Comparison of ENCODE assay signal across 11 cellular contexts in the genomic region with DNA sequence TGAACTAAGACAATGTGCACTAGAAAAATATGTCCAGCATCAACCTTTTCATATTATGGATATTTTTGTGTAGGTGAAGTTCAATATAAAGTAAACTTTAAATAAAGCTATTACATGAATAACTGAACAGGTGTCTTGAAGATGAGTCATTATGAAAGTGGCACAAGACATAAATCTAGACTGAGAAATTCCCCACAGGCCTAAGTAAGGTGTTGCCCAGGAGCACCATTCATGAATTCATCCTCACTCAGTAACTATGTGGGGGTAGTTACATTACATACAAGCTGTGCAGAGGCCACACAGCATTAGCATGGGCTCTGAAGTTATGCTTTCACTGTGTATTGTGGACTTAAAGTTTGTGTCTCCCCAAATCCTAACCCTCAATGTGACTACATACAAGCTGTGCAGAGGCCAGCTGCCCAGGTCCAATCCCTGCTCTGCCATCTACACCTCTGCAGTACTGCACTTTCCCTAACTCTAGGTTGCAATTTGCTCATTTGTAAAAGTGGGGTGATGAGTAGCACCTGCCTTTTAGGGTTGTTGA.
DNase-seq lines count a peak whose midpoint lies in the region; ATAC-seq, FAIRE-seq and TF ChIP-seq lines count a peak whose summit lies in the region.
"Had no signal": no experiment of that assay in that cellular context is flagged by ENCODE, and none has a peak within 500 bp of the region (broad histone marks: within the 10 kb centered on the region; RNA-seq: fewer than 3 reads in every experiment).

No MANE protein-coding gene starts in this region.

- H3K4me3 Mint-ChIP-seq in activated B cell treated with CpG ODN at 0.5 μM for 24 hours, result no peak overlapping the region
- H3K4me3 Mint-ChIP-seq in mesothelial cell of epicardium, result no peak overlapping the region
- H3K4me3 Mint-ChIP-seq: natural killer cell treated with Interleukin-12 subunit alpha and Interleukin-12 subunit beta and Interleukin-15 and Interleukin-18, amount 100 ng/mL, for 72 hours had no signal

- no peak for DNase-seq in activated B cell treated with CpG ODN at 0.5 μM for 24 hours
- no peak for DNase-seq in DMS53 treated with DMSO at 0.1 percent for 48 hours (lab: John Stamatoyannopoulos, UW; ENCODE audit: unreplicated experiment)
- DNase-seq in frontal cortex (ENCODE audit: low spot score in 2 of 2), result no peak
- DNase-seq in DMS 273 (lab: John Stamatoyannopoulos, UW; ENCODE audit: unreplicated experiment), result no peak
- DNase-seq in mesothelial cell of epicardium (ENCODE audit: low spot score in 2 of 2, unreplicated experiment in 2 of 2), result no peak
- DNase-seq: NCI-H1092, substantia nigra had no signal

- TF ChIP-seq CTCF in activated B cell treated with CpG ODN at 0.5 μM for 24 hours (IDR thresholded peaks at IDR 0.05), result no peak
- no peak for TF ChIP-seq CTCF in mesothelial cell of epicardium (IDR thresholded peaks at IDR 0.05; ENCODE audit: unreplicated experiment)

- ATAC-seq in GM18519 (IDR thresholded peaks at IDR 0.05; ENCODE audit: low FRiP score, unreplicated experiment), result peak; percentile 94
- peak; percentile 96 for ATAC-seq in GM19468 (IDR thresholded peaks at IDR 0.05; ENCODE audit: extremely low read depth, unreplicated experiment)
- peak; percentile 87 for ATAC-seq in HG03025 (IDR thresholded peaks at IDR 0.05; ENCODE audit: low FRiP score, unreplicated experiment)
- ATAC-seq in activated B cell treated with CpG ODN at 0.5 μM for 24 hours (ENCODE audit: low read depth), result peak; percentile 40
- ATAC-seq: natural killer cell treated with Interleukin-12 subunit alpha and Interleukin-12 subunit beta and Interleukin-15 and Interleukin-18, amount 100 ng/mL, for 72 hours had no signal

- no peak overlapping the region for H3K27ac Mint-ChIP-seq in activated B cell treated with CpG ODN at 0.5 μM for 24 hours
- no peak overlapping the region for H3K27ac Mint-ChIP-seq in mesothelial cell of epicardium
- H3K27ac Mint-ChIP-seq: natural killer cell treated with Interleukin-12 subunit alpha and Interleukin-12 subunit beta and Interleukin-15 and Interleukin-18, amount 100 ng/mL, for 72 hours had no signal

- H3K4me1 Mint-ChIP-seq in activated B cell treated with CpG ODN at 0.5 μM for 24 hours (peaks cover 2% of the 10 kb centered on the region), mesothelial cell of epicardium (no peaks in the 10 kb centered on the region)

- POLR2A ChIA-PET in activated B cell treated with CpG ODN at 0.5 μM for 24 hours (lab: Charles Lee), result no interaction called here

- H3K36me3 Mint-ChIP-seq in activated B cell treated with CpG ODN at 0.5 μM for 24 hours (ENCODE audit: low read depth), result peaks cover 3% of the 10 kb centered on the region
- H3K36me3 Mint-ChIP-seq in mesothelial cell of epicardium, result no peaks in the 10 kb centered on the region

- H3K9me3 Mint-ChIP-seq in activated B cell treated with CpG ODN at 0.5 μM for 24 hours, result peaks cover 21% of the 10 kb centered on the region
- H3K9me3 Mint-ChIP-seq in mesothelial cell of epicardium, result peaks cover 27% of the 10 kb centered on the region

- FAIRE-seq in frontal cortex (lab: Jason Lieb, UNC), result no peak

- H3K27me3 Mint-ChIP-seq in activated B cell treated with CpG ODN at 0.5 μM for 24 hours (peaks cover 10% of the 10 kb centered on the region), mesothelial cell of epicardium (ENCODE audit: low read depth) (peaks cover 40% of the 10 kb centered on the region)

- intact Hi-C loops in activated B cell treated with CpG ODN at 0.5 μM for 24 hours (cut with micrococcal nuclease), result no loop called here

- CTCF ChIA-PET in activated B cell treated with CpG ODN at 0.5 μM for 24 hours (lab: Charles Lee), result interaction anchor here (1.1 kb wide), 1 partner anchor 57 kb away, joined by 3 read pairs; no protein-coding TSS in a partner anchor

Comparison
In these comparisons a context has a peak if more than half of its experiments do, and no peak if none do; other contexts are left out.
1. ATAC-seq: peak in every context shown above with its lines; median percentile 96 in GM19468; 94 in GM18519; 87 in HG03025; 40 in activated B cell treated with CpG ODN at 0.5 μM for 24 hours.